Comparison of ENCODE assay signal across 23 cellular contexts in genomic region chr4:25442863-25443307, GRCh38.
"Had no signal": no experiment of that assay in that cellular context is flagged by ENCODE, and none has a peak within 500 bp of the region (broad histone marks: within the 10 kb centered on the region; RNA-seq: fewer than 3 reads in every experiment).

No MANE protein-coding gene starts in this region.

- H3K27ac ChIP-seq: epithelial cell of prostate, esophagus muscularis mucosa, gastrocnemius medialis, heart right ventricle, neutrophil, psoas muscle, spleen, stomach, thoracic aorta, uterus had no signal

- H3K27me3 ChIP-seq: esophagus muscularis mucosa, gastrocnemius medialis, heart right ventricle, spleen, stomach, uterus had no signal

- H3K4me1 ChIP-seq: psoas muscle had no signal

- H3K36me3 ChIP-seq: esophagus muscularis mucosa, gastrocnemius medialis, heart right ventricle, neutrophil, spleen, stomach, thoracic aorta, uterus had no signal

- ATAC-seq: effector memory CD8-positive, alpha-beta T cell; gastrocnemius medialis; heart right ventricle; left cardiac atrium; left ventricle myocardium superior; psoas muscle; sciatic nerve had no signal

- DNase-seq: cerebellar nuclear complex; effector memory CD8-positive, alpha-beta T cell; gastrocnemius medialis; heart right ventricle; hypothalamus; immature natural killer cell; left cardiac atrium; left ventricle myocardium superior; naive B cell; psoas muscle; retina; spleen; stimulated activated CD4-positive, alpha-beta T cell treated with anti-CD3 and anti-CD28 coated beads, Interleukin-2, amount 100 ng/mL, for 24 hours; stimulated activated naive CD4-positive, alpha-beta T cell; stomach; substantia nigra; trophoblast cell; uterus had no signal

- H3K4me3 ChIP-seq: esophagus muscularis mucosa, gastrocnemius medialis, heart right ventricle, psoas muscle, spleen, stomach, thoracic aorta, uterus had no signal

- H3K9me3 ChIP-seq: esophagus muscularis mucosa, gastrocnemius medialis, neutrophil, thoracic aorta, uterus had no signal
